ENCODE assay signal across 1 cellular context in the genomic region with DNA sequence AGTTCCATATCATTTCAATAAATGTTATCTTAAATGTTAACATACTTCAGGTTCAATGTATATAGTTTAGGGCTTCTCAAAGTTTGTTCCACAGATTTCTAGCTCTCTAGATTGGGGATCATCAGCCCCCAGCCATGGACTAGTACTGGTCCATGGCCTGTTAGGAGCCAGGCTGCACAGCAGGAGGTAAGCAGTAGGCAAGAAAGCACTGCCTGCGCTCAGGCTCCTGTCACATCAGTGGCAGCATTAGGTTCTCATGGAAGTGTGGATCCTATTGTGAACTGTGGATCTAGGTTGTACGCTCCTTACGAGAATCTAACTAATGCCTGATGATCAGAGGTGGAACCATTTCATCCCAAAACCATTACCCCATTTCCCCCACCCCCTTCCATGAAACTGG.
TF ChIP-seq lines count a peak whose summit lies in the region.

No MANE protein-coding gene starts in this region.

TF ChIP-seq in WTC11, 78 proteins besides CTCF, POLR2A, EP300 and RAD21 (continued from another document):
- TF ChIP-seq, protein P1, sequence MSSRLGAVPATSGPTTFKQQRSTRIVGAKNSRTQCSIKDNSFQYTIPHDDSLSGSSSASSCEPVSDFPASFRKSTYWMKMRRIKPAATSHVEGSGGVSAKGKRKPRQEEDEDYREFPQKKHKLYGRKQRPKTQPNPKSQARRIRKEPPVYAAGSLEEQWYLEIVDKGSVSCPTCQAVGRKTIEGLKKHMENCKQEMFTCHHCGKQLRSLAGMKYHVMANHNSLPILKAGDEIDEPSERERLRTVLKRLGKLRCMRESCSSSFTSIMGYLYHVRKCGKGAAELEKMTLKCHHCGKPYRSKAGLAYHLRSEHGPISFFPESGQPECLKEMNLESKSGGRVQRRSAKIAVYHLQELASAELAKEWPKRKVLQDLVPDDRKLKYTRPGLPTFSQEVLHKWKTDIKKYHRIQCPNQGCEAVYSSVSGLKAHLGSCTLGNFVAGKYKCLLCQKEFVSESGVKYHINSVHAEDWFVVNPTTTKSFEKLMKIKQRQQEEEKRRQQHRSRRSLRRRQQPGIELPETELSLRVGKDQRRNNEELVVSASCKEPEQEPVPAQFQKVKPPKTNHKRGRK (CRISPR knock-in tag; IDR thresholded peaks at IDR 0.05; ENCODE audit: borderline replicate concordance) = no peak
